25 cellular contexts compared by ENCODE assay signal in genomic region chr6:110036408-110037302, GRCh38. TPM values are rescaled to one million over a fixed set of nuclear protein-coding genes. Genes with fewer than 3 reads are reported as not detected.
A peak's percentile ranks its signal among the peaks of the same experiment; 100 is the strongest.
DNase-seq lines count a peak whose midpoint lies in the region; ATAC-seq and TF ChIP-seq lines count a peak whose summit lies in the region.
"Had no signal": no experiment of that assay in that cellular context is flagged by ENCODE, and none has a peak within 500 bp of the region (broad histone marks: within the 10 kb centered on the region; RNA-seq: fewer than 3 reads in every experiment).

No MANE protein-coding gene starts in this region.

- DNase-seq in activated CD4-positive, alpha-beta T cell treated with anti-CD3 and anti-CD28 coated beads, Interleukin-2, amount 10 ng/mL, durations not matched to agents 24 days and 14 days, result peak; percentile 50
- no peak for DNase-seq in activated CD4-positive, alpha-beta T cell treated with anti-CD3 and anti-CD28 coated beads, Interleukin-2, amount 50 U/mL, for 1 hour
- DNase-seq in esophagus muscularis mucosa (ENCODE audit: extremely low spot score) (peak; percentile 47), osteocyte (ENCODE audit: extremely low spot score, unreplicated experiment) (peak; percentile 42), vagina (ENCODE audit: extremely low spot score in 2 of 2) (peak; percentile 71 to 74), NCI-H1417 treated with DMSO at 0.1 percent for 48 hours (lab: John Stamatoyannopoulos, UW) (no peak)
- DNase-seq: 8988T; ACHN; AML-193; C1 segment of cervical spinal cord; Calu3; CD4-positive, alpha-beta memory T cell; COR-L47; DMS53; DMS79 treated with DMSO at 0.1 percent for 48 hours; GF-D8; H9 had no signal

- H3K4me1 Mint-ChIP-seq in activated CD4-positive, alpha-beta T cell treated with anti-CD3 and anti-CD28 coated beads, Interleukin-2, amount 10 ng/mL, durations not matched to agents 24 days and 14 days, result peaks cover 12% of the 10 kb centered on the region
- peaks cover 5% of the 10 kb centered on the region for H3K4me1 Mint-ChIP-seq in osteocyte (ENCODE audit: unreplicated experiment)

- H3K27ac ChIP-seq in esophagus muscularis mucosa (replicated peaks in 1 of 4) (no peak overlapping the region), vagina (no peak overlapping the region)
- H3K27ac ChIP-seq: A549, GM23248 had no signal

- H3K36me3 Mint-ChIP-seq in activated CD4-positive, alpha-beta T cell treated with anti-CD3 and anti-CD28 coated beads, Interleukin-2, amount 10 ng/mL, durations not matched to agents 24 days and 14 days (ENCODE audit: low read depth), result no peaks in the 10 kb centered on the region
- H3K36me3 Mint-ChIP-seq in osteocyte (ENCODE audit: unreplicated experiment), result no peaks in the 10 kb centered on the region
- H3K36me3 Mint-ChIP-seq: CD4-positive, alpha-beta memory T cell had no signal

- H3K4me1 ChIP-seq in esophagus muscularis mucosa (peaks cover 0 to 11% (median 6%) of the 10 kb centered on the region in 4 donors), vagina (peaks cover 8% of the 10 kb centered on the region)
- H3K4me1 ChIP-seq: A549 had no signal

- H3K4me3 ChIP-seq in esophagus muscularis mucosa, result no peak overlapping the region
- H3K4me3 ChIP-seq in vagina, result no peak overlapping the region
- H3K4me3 ChIP-seq: A549, GM23248 had no signal

- no peaks in the 10 kb centered on the region for H3K9me3 Mint-ChIP-seq in activated CD4-positive, alpha-beta T cell treated with anti-CD3 and anti-CD28 coated beads, Interleukin-2, amount 10 ng/mL, durations not matched to agents 24 days and 14 days
- no peaks in the 10 kb centered on the region for H3K9me3 Mint-ChIP-seq in osteocyte (ENCODE audit: unreplicated experiment)
- H3K9me3 Mint-ChIP-seq: CD4-positive, alpha-beta memory T cell; H9 had no signal

- H3K9me3 ChIP-seq in esophagus muscularis mucosa, result no peaks in the 10 kb centered on the region
- H3K9me3 ChIP-seq in vagina, result no peaks in the 10 kb centered on the region
- H3K9me3 ChIP-seq: A549 had no signal

- TF ChIP-seq CTCF in esophagus muscularis mucosa (IDR thresholded peaks at IDR 0.05), result no peak
- no peak for TF ChIP-seq CTCF in osteocyte (IDR thresholded peaks at IDR 0.05)
- TF ChIP-seq CTCF in vagina (IDR thresholded peaks at IDR 0.05), result no peak

- intact Hi-C loops in activated CD4-positive, alpha-beta T cell treated with anti-CD3 and anti-CD28 coated beads, Interleukin-2, amount 10 ng/mL, durations not matched to agents 24 days and 14 days (cut with micrococcal nuclease), result loop anchor here (5.0 kb wide), 1 partner anchor 439 kb away; no protein-coding TSS in a partner anchor
- intact Hi-C loops in esophagus muscularis mucosa (cut with DNase I), result no loop called here
- intact Hi-C loops in vagina (cut with DNase I), result no loop called here

- TF ChIP-seq EP300 in esophagus muscularis mucosa (IDR thresholded peaks at IDR 0.05), result no peak

- peaks cover 1% of the 10 kb centered on the region for H3K27me3 Mint-ChIP-seq in activated CD4-positive, alpha-beta T cell treated with anti-CD3 and anti-CD28 coated beads, Interleukin-2, amount 10 ng/mL, durations not matched to agents 24 days and 14 days
- peaks cover 22% of the 10 kb centered on the region for H3K27me3 Mint-ChIP-seq in osteocyte (ENCODE audit: unreplicated experiment)

- 88% methylated on average over 10 of the region's 11 CpGs for WGBS in esophagus muscularis mucosa

- TF ChIP-seq POLR2A in esophagus muscularis mucosa (IDR thresholded peaks at IDR 0.05; ENCODE audit: low read depth), result no peak
- no peak for TF ChIP-seq POLR2A in vagina (IDR thresholded peaks at IDR 0.05)
- no peak for TF ChIP-seq POLR2A in GM18505 (IDR thresholded peaks at IDR 0.05; ENCODE audit: borderline replicate concordance, extremely low read depth, insufficient read depth, insufficient read length)

- ATAC-seq in GM18505 (IDR thresholded peaks at IDR 0.05; ENCODE audit: unreplicated experiment), result no peak
- no peak for ATAC-seq in GM18520 (IDR thresholded peaks at IDR 0.05; ENCODE audit: unreplicated experiment)
- ATAC-seq: A549, HCT116 had no signal

- H3K27me3 ChIP-seq in esophagus muscularis mucosa (peaks cover 0 to 6% (median 0%) of the 10 kb centered on the region in 4 donors), vagina (no peaks in the 10 kb centered on the region)

- no peak overlapping the region for H3K4me3 Mint-ChIP-seq in activated CD4-positive, alpha-beta T cell treated with anti-CD3 and anti-CD28 coated beads, Interleukin-2, amount 10 ng/mL, durations not matched to agents 24 days and 14 days
- H3K4me3 Mint-ChIP-seq in osteocyte (ENCODE audit: unreplicated experiment), result no peak overlapping the region
- H3K4me3 Mint-ChIP-seq: CD4-positive, alpha-beta memory T cell; H9 had no signal

- H3K36me3 ChIP-seq in esophagus muscularis mucosa, result no peaks in the 10 kb centered on the region
- no peaks in the 10 kb centered on the region for H3K36me3 ChIP-seq in vagina

- no peak overlapping the region for H3K27ac Mint-ChIP-seq in activated CD4-positive, alpha-beta T cell treated with anti-CD3 and anti-CD28 coated beads, Interleukin-2, amount 10 ng/mL, durations not matched to agents 24 days and 14 days
- H3K27ac Mint-ChIP-seq in osteocyte (ENCODE audit: unreplicated experiment), result no peak overlapping the region
- H3K27ac Mint-ChIP-seq: CD4-positive, alpha-beta memory T cell; H9 had no signal

RNA-seq across cellular contexts. Expression of gene GPR6, which starts 58.5 kb away (rescaled TPM):
- not detected in 2 replicates for total RNA-seq in activated CD4-positive, alpha-beta T cell treated with anti-CD3 and anti-CD28 coated beads, Interleukin-2, amount 10 ng/mL, durations not matched to agents 24 days and 14 days
- total RNA-seq in esophagus muscularis mucosa (under 1 TPM in 1 of 4 donors, not detected in 3; 0.52 TPM), osteocyte (not detected in 2 replicates), vagina (not detected)
- total RNA-seq: Calu3; CD4-positive, alpha-beta memory T cell; Daoy; G401; GM23248; H4 had no signal

Comparison
In these comparisons a context has a peak if more than half of its experiments do, and no peak if none do; other contexts are left out.
1. DNase-seq: peak in activated CD4-positive, alpha-beta T cell treated with anti-CD3 and anti-CD28 coated beads, Interleukin-2, amount 10 ng/mL, durations not matched to agents 24 days and 14 days (single experiment), esophagus muscularis mucosa (single experiment), osteocyte (single experiment) and vagina (2 of 2); none in activated CD4-positive, alpha-beta T cell treated with anti-CD3 and anti-CD28 coated beads, Interleukin-2, amount 50 U/mL, for 1 hour (single experiment) and NCI-H1417 treated with DMSO at 0.1 percent for 48 hours (single experiment).